In genomic region chr4:18815081-18815778, GRCh38 we compare ENCODE assay signal across 21 cellular contexts.
"Had no signal": no experiment of that assay in that cellular context is flagged by ENCODE, and none has a peak within 500 bp of the region (broad histone marks: within the 10 kb centered on the region; RNA-seq: fewer than 3 reads in every experiment).

No MANE protein-coding gene starts in this region.

- H3K9me3 ChIP-seq: SJSA1 had no signal

- H3K27ac ChIP-seq: SJSA1 had no signal

- DNase-seq: activated B cell treated with CpG ODN at 0.5 μM for 24 hours; activated CD4-positive, alpha-beta T cell treated with anti-CD3 and anti-CD28 coated beads for 1 hour; activated CD4-positive, alpha-beta T cell treated with anti-CD3 and anti-CD28 coated beads, Interleukin-2, amount 10 ng/mL, durations not matched to agents 24 days and 14 days; activated CD4-positive, alpha-beta T cell treated with anti-CD3 and anti-CD28 coated beads, Interleukin-2, amount 50 U/mL, for 48 hours; activated CD8-positive, alpha-beta memory T cell treated with anti-CD3 and anti-CD28 coated beads, Interleukin-2, amount 10 ng/mL, durations not matched to agents 7 days and 5 days; activated effector memory CD4-positive, alpha-beta T cell treated with Interleukin-2 at 50 U/mL for 16 hours; activated naive CD4-positive, alpha-beta T cell treated with Interleukin-2 at 50 U/mL for 16 hours; activated T-cell treated with anti-CD3 and anti-CD28 coated beads, Interleukin-2, amount 50 U/mL, for 24 hours; amygdala; Kasumi-1; NCI-H1105 treated with DMSO at 0.1 percent for 48 hours; NCI-H1930; NCI-H2107; NCI-H510A treated with DMSO at 0.1 percent for 48 hours; SHP77; SW 1271 had no signal

- H3K4me3 ChIP-seq: SJSA1 had no signal

- ATAC-seq: activated CD8-positive, alpha-beta memory T cell treated with anti-CD3 and anti-CD28 coated beads, Interleukin-2, amount 10 ng/mL, durations not matched to agents 7 days and 5 days; activated naive CD4-positive, alpha-beta T cell treated with anti-CD3 and anti-CD28 coated beads, Interleukin-2, amount 50 U/mL, for 72 hours; PC-3 had no signal

- FAIRE-seq: astrocyte, RCC 7860 had no signal

- H3K36me3 ChIP-seq: SJSA1 had no signal

- H3K27me3 ChIP-seq: SJSA1 had no signal

- H3K4me1 ChIP-seq: SJSA1 had no signal
